ENCODE assay signal across 24 cellular contexts in the genomic region with DNA sequence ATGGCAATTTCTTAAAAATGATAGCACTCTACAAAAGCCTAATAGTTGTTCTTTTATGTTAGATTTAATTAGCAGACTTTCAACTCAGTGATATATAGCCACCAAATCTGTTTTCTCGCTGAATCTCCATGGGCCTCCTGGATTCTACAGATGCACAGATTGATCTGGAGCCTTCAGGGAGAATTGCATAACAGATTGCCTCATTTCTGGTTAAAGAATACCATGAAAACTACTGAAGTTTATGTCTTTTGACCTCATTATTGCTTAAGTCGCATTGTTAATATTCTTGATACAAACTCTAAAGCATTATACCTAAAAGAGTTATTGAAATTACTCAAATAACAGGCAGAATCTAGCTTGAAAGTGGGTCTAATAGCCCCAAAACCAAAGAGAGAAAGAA. TPM values are rescaled to one million over a fixed set of nuclear protein-coding genes. Genes with fewer than 3 reads are reported as not detected.
A peak's percentile ranks its signal among the peaks of the same experiment; 100 is the strongest.
DNase-seq lines count a peak whose midpoint lies in the region; ATAC-seq, FAIRE-seq and TF ChIP-seq lines count a peak whose summit lies in the region.
"Had no signal": no experiment of that assay in that cellular context is flagged by ENCODE, and none has a peak within 500 bp of the region (broad histone marks: within the 10 kb centered on the region; RNA-seq: fewer than 3 reads in every experiment).

No MANE protein-coding gene starts in this region.

- no peak for TF ChIP-seq POLR2A in right lobe of liver (IDR thresholded peaks at IDR 0.05)

- peak; percentile 75 to 96 (median 90) for ATAC-seq in right lobe of liver
- ATAC-seq in GM19467 (IDR thresholded peaks at IDR 0.05; ENCODE audit: unreplicated experiment) = no peak

- no peak overlapping the region for H3K4me3 Mint-ChIP-seq in glutamatergic neuron (ENCODE audit: unreplicated experiment)
- H3K4me3 Mint-ChIP-seq: CD14-positive monocyte; CD4-positive, alpha-beta memory T cell; CD4-positive, CD25-positive, alpha-beta regulatory T cell; CD8-positive, alpha-beta memory T cell had no signal

- DNase-seq in SK-N-MC (ENCODE audit: low read depth, low spot score) (peak; percentile 71), glutamatergic neuron (no peak), right lobe of liver (no peak), kidney (no peak), DMS 273 treated with DMSO at 0.1 percent for 48 hours (lab: John Stamatoyannopoulos, UW) (no peak)
- DNase-seq: 8988T; ACHN; BE2C; C1 segment of cervical spinal cord; CD4-positive, alpha-beta memory T cell; CD4-positive, CD25-positive, alpha-beta regulatory T cell; CD8-positive, alpha-beta memory T cell; COR-L47; DMS79 treated with DMSO at 0.1 percent for 48 hours; GF-D8 had no signal

- no peak overlapping the region for H3K9ac ChIP-seq in SK-N-MC (ENCODE audit: insufficient read length)
- no peak overlapping the region for H3K9ac ChIP-seq in kidney (ENCODE audit: low read length in 2 of 2)
- H3K9ac ChIP-seq: BLaER1 had no signal

- H3K9me3 Mint-ChIP-seq in glutamatergic neuron (ENCODE audit: unreplicated experiment) = no peaks in the 10 kb centered on the region

- H3K4me1 Mint-ChIP-seq in glutamatergic neuron (ENCODE audit: low read depth, unreplicated experiment) = peaks cover 4% of the 10 kb centered on the region
- H3K4me1 Mint-ChIP-seq: CD14-positive monocyte; CD4-positive, alpha-beta memory T cell; CD4-positive, CD25-positive, alpha-beta regulatory T cell; CD8-positive, alpha-beta memory T cell had no signal

- H3K27ac Mint-ChIP-seq in glutamatergic neuron (ENCODE audit: unreplicated experiment) = peak overlapping the region; percentile 64
- H3K27ac Mint-ChIP-seq: CD14-positive monocyte; CD4-positive, alpha-beta memory T cell; CD4-positive, CD25-positive, alpha-beta regulatory T cell; CD8-positive, alpha-beta memory T cell had no signal

- H3K27me3 ChIP-seq in right lobe of liver = no peaks in the 10 kb centered on the region
- H3K27me3 ChIP-seq: BE2C, BLaER1 had no signal

- H3K4me3 ChIP-seq in SK-N-MC (no peak overlapping the region), right lobe of liver (no peak overlapping the region), kidney (ENCODE audit: low read length in 2 of 2) (no peak overlapping the region)
- H3K4me3 ChIP-seq: BLaER1 had no signal

- H3K4me1 ChIP-seq in right lobe of liver (peaks cover 0 to 9% (median 0%) of the 10 kb centered on the region in 4 donors), kidney (ENCODE audit: control insufficient read depth in 1 of 2, insufficient read depth in 1 of 2, low read depth in 1 of 2, low read length in 2 of 2) (no peaks in the 10 kb centered on the region)
- H3K4me1 ChIP-seq: BE2C, BLaER1 had no signal

- intact Hi-C loops in right lobe of liver (cut with DNase I) (no loop called here), kidney (cut with DNase I) (no loop called here)

- H3K9me3 ChIP-seq in SK-N-MC (ENCODE audit: low read depth, low read length) (no peaks in the 10 kb centered on the region), right lobe of liver (no peaks in the 10 kb centered on the region), kidney (ENCODE audit: control insufficient read depth in 1 of 2, low read length in 2 of 2) (no peaks in the 10 kb centered on the region)
- H3K9me3 ChIP-seq: BE2C, BLaER1 had no signal

- TF ChIP-seq CTCF in glutamatergic neuron (IDR thresholded peaks at IDR 0.05; ENCODE audit: partially characterized antibody, unreplicated experiment) = no peak
- no peak for TF ChIP-seq CTCF in right lobe of liver (IDR thresholded peaks at IDR 0.05)
- no peak for TF ChIP-seq CTCF in kidney (IDR thresholded peaks at IDR 0.05; ENCODE audit: borderline replicate concordance, extremely low read depth, insufficient read depth)

- no peaks in the 10 kb centered on the region for H3K36me3 ChIP-seq in SK-N-MC (ENCODE audit: insufficient read depth, low read length)
- H3K36me3 ChIP-seq in right lobe of liver = no peaks in the 10 kb centered on the region
- no peaks in the 10 kb centered on the region for H3K36me3 ChIP-seq in kidney (ENCODE audit: control insufficient read depth in 1 of 2, insufficient read depth in 2 of 2, low read length in 2 of 2)
- H3K36me3 ChIP-seq: BE2C, BLaER1 had no signal

- H3K27ac ChIP-seq in SK-N-MC (no peak overlapping the region), right lobe of liver (peak overlapping the region in 2 of 3 donors; percentile 38 to 69), kidney (ENCODE audit: low read depth in 2 of 2, low read length in 2 of 2) (no peak overlapping the region)
- H3K27ac ChIP-seq: BLaER1 had no signal

- no peak for FAIRE-seq in kidney (lab: Jason Lieb, UNC)
- FAIRE-seq: A204.1, G401.6, GM12891, GM19239 had no signal

- H3K27me3 Mint-ChIP-seq in glutamatergic neuron (ENCODE audit: unreplicated experiment) = no peaks in the 10 kb centered on the region
- H3K27me3 Mint-ChIP-seq: CD4-positive, alpha-beta memory T cell; CD4-positive, CD25-positive, alpha-beta regulatory T cell; CD8-positive, alpha-beta memory T cell had no signal

- 27% methylated on average over 2 of the region's 2 CpGs for WGBS in right lobe of liver (ENCODE audit: insufficient coverage, low coverage, low lambda C conversion rate, missing lambda C conversion rate)

- H3K36me3 Mint-ChIP-seq in glutamatergic neuron (ENCODE audit: unreplicated experiment) = no peaks in the 10 kb centered on the region
- H3K36me3 Mint-ChIP-seq: CD14-positive monocyte; CD4-positive, CD25-positive, alpha-beta regulatory T cell; CD8-positive, alpha-beta memory T cell had no signal

RNA-seq across cellular contexts. Expression of a gene that starts 53.7 kb away (rescaled TPM):
- total RNA-seq in glutamatergic neuron (ENCODE audit: unreplicated experiment) (not detected), right lobe of liver (not detected), kidney (not detected)
- not detected for polyA plus RNA-seq in kidney (ENCODE audit: insufficient read depth, low read depth, low replicate concordance)
- total RNA-seq: A673; CD4-positive, alpha-beta memory T cell; CD4-positive, CD25-positive, alpha-beta regulatory T cell; CD8-positive, alpha-beta memory T cell had no signal
- polyA plus RNA-seq: AG04450; CD14-positive monocyte; CD4-positive, alpha-beta memory T cell; CD4-positive, CD25-positive, alpha-beta regulatory T cell; CD8-positive, alpha-beta memory T cell had no signal

Comparison
In these comparisons a context has a peak if more than half of its experiments do, and no peak if none do; other contexts are left out.
1. H3K27ac ChIP-seq: peak in right lobe of liver (2 of 3); none in SK-N-MC (single experiment) and kidney (0 of 2).